ENCODE assay signal across 9 cellular contexts in the genomic region with DNA sequence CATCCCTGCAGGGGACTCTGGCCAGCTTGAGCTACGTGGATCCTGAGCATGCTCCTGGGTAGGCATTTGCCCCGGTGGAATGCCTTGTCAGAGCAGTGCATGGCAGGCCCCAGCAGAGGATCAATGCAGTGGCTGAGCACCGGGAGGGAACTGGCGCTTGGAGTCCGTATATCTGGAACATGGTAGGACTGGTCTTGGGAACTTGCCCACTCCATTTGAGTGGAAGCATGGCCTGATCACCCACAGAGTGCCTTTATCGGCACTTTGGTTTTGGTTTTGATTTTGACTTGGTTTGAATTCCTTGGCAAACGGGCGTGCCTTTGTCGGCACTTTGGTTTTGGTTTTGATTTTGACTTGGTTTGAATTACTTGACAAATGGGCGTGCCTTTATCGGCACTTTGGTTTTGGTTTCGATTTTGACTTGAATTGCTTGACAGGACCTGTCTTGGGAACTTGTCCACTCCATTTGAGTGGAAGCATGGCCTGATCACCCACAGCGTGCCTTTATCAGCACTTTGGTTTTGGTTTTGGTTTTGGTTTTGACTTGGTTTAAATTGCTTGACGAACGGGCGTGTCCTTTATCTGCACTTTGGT. TPM values are rescaled to one million over a fixed set of nuclear protein-coding genes. Genes with fewer than 3 reads are reported as not detected.
DNase-seq lines count a peak whose midpoint lies in the region; ATAC-seq and TF ChIP-seq lines count a peak whose summit lies in the region.
"Not testable (repeated sequence)": the region's sequence is repeated elsewhere in the genome, so short reads cannot be mapped to it uniquely, and the experiment has no call there.
"Had no signal": no experiment of that assay in that cellular context is flagged by ENCODE, and none has a peak within 500 bp of the region (broad histone marks: within the 10 kb centered on the region; RNA-seq: fewer than 3 reads in every experiment).

No MANE protein-coding gene starts in this region.

- not testable (repeated sequence) for H3K27me3 ChIP-seq in HL-60 (ENCODE audit: insufficient read depth, poor library complexity, severe bottlenecking); heart left ventricle; trophoblast cell (ENCODE audit: insufficient read depth, low read length)

- not testable (repeated sequence) for H3K14ac ChIP-seq in trophoblast cell (ENCODE audit: low read length)

- H2BK5ac ChIP-seq in trophoblast cell (ENCODE audit: low read depth, low read length, poor library complexity) = not testable (repeated sequence)

- not testable (repeated sequence) for H4K12ac ChIP-seq in trophoblast cell (ENCODE audit: low read depth, low read length)

- H2AK5ac ChIP-seq in trophoblast cell (ENCODE audit: low read length) = not testable (repeated sequence)

- CTCF ChIA-PET in activated naive CD4-positive, alpha-beta T cell treated with anti-CD3 and anti-CD28 coated beads, Interleukin-2, amount 10 ng/mL, durations not matched to agents 7 days and 5 days (lab: Charles Lee) = not testable (repeated sequence)

- H3K36me3 Mint-ChIP-seq in activated naive CD4-positive, alpha-beta T cell treated with anti-CD3 and anti-CD28 coated beads, Interleukin-2, amount 10 ng/mL, durations not matched to agents 7 days and 5 days = not testable (repeated sequence)

- H3K4me3 ChIP-seq in HL-60 (replicated peaks; ENCODE audit: insufficient read depth, low read length) (peak overlapping the region; percentile 46), heart left ventricle (peak overlapping the region; percentile 9 to 65 (median 47))
- H3K4me3 ChIP-seq in trophoblast cell (ENCODE audit: low read depth, low read length) = not testable (repeated sequence)

- not testable (repeated sequence) for H3K4ac ChIP-seq in trophoblast cell (ENCODE audit: low read depth, low read length)

- not testable (repeated sequence) for TF ChIP-seq POLR2A in heart left ventricle (IDR thresholded peaks at IDR 0.05)

- not testable (repeated sequence) for H3K27ac ChIP-seq in HL-60 (replicated peaks); trophoblast cell (ENCODE audit: low read depth, low read length)
- peak overlapping the region in 11 of 12 donors; percentile 31 to 83 (median 64) for H3K27ac ChIP-seq in heart left ventricle

- not testable (repeated sequence) for H3K9me3 Mint-ChIP-seq in activated naive CD4-positive, alpha-beta T cell treated with anti-CD3 and anti-CD28 coated beads, Interleukin-2, amount 10 ng/mL, durations not matched to agents 7 days and 5 days

- H4K91ac ChIP-seq in trophoblast cell (ENCODE audit: low read depth, low read length) = not testable (repeated sequence)

- not testable (repeated sequence) for H3K9me3 ChIP-seq in heart left ventricle; trophoblast cell (ENCODE audit: insufficient read depth, low read depth, low read length)

- not testable (repeated sequence) for H3K23ac ChIP-seq in trophoblast cell (ENCODE audit: low read length)

- not testable (repeated sequence) for H3K9ac ChIP-seq in trophoblast cell (ENCODE audit: low read length)

- TF ChIP-seq CTCF in HL-60 (IDR thresholded peaks at IDR 0.05; ENCODE audit: insufficient read depth, low read length); heart left ventricle (IDR thresholded peaks at IDR 0.05): not testable (repeated sequence)

- H3K4me3 Mint-ChIP-seq in activated naive CD4-positive, alpha-beta T cell treated with anti-CD3 and anti-CD28 coated beads, Interleukin-2, amount 10 ng/mL, durations not matched to agents 7 days and 5 days = peak overlapping the region; percentile 75

- peaks cover 54% of the 10 kb centered on the region for H3K4me1 Mint-ChIP-seq in activated naive CD4-positive, alpha-beta T cell treated with anti-CD3 and anti-CD28 coated beads, Interleukin-2, amount 10 ng/mL, durations not matched to agents 7 days and 5 days

- H3K4me2 ChIP-seq in trophoblast cell (ENCODE audit: low read length) = not testable (repeated sequence)

- H3K36me3 ChIP-seq in heart left ventricle; trophoblast cell (ENCODE audit: control insufficient read depth in 1 of 2, insufficient read depth in 2 of 2, low read length in 2 of 2): not testable (repeated sequence)

- H3K79me2 ChIP-seq in trophoblast cell (ENCODE audit: control insufficient read depth, insufficient read depth, low read length, poor library complexity) = not testable (repeated sequence)

- intact Hi-C loops in heart left ventricle (cut with DNase I) = not testable (repeated sequence)

- H3K27me3 Mint-ChIP-seq in activated naive CD4-positive, alpha-beta T cell treated with anti-CD3 and anti-CD28 coated beads, Interleukin-2, amount 10 ng/mL, durations not matched to agents 7 days and 5 days = peaks cover 14% of the 10 kb centered on the region

- WGBS in heart left ventricle, 4 donors = 56 to 65% (median 58%) methylated on average over 16 of the region's 16 CpGs
- no CpG with 5 or more reads among the region's 16 CpGs for WGBS in trophoblast cell (ENCODE audit: extremely low coverage, insufficient coverage, insufficient read length)

- H2BK12ac ChIP-seq in trophoblast cell (ENCODE audit: low read length) = not testable (repeated sequence)

- not testable (repeated sequence) for H2BK120ac ChIP-seq in trophoblast cell (ENCODE audit: insufficient read depth, low read length, poor library complexity)

- DNase-seq in CD1c-positive myeloid dendritic cell (ENCODE audit: extremely low spot score) (peak; percentile 78), HL-60 (ENCODE audit: low read depth in 1 of 2, low spot score in 1 of 2) (peak in 1 of 2 experiments; percentile 23), NOMO-1 (lab: John Stamatoyannopoulos, UW; ENCODE audit: unreplicated experiment in 2 of 2) (peak; percentile 32 to 63), heart left ventricle (peak in 1 of 5 donors; percentile 15), trophoblast cell (peak; percentile 44 to 64)
- peak; percentile 50 for DNase-seq in activated CD4-positive, CD25-positive, alpha-beta regulatory T cell treated with anti-CD3 and anti-CD28 coated beads, Interleukin-2, amount 50 U/mL, for 16 hours (ENCODE audit: low read depth, low spot score)
- DNase-seq in activated naive CD4-positive, alpha-beta T cell treated with anti-CD3 and anti-CD28 coated beads, Interleukin-2, amount 10 ng/mL, durations not matched to agents 7 days and 5 days = peak; percentile 77
- peak; percentile 17 to 23 for DNase-seq in stimulated activated CD8-positive, alpha-beta memory T cell treated with anti-CD3 and anti-CD28 coated beads, Interleukin-7, amount 100 ng/mL, for 1 hour (ENCODE audit: low read depth in 2 of 2)

- peaks cover 0 to 16% (median 0%) of the 10 kb centered on the region in 12 donors for H3K4me1 ChIP-seq in heart left ventricle
- H3K4me1 ChIP-seq in trophoblast cell (ENCODE audit: control insufficient read depth in 1 of 2, insufficient read depth in 2 of 2, low read length in 2 of 2) = not testable (repeated sequence)

- not testable (repeated sequence) for H2AFZ ChIP-seq in trophoblast cell (ENCODE audit: insufficient read depth, low read length, poor library complexity)

- H3K18ac ChIP-seq in trophoblast cell (ENCODE audit: low read length) = not testable (repeated sequence)

- H4K8ac ChIP-seq in trophoblast cell (ENCODE audit: low read depth, low read length) = not testable (repeated sequence)

- ATAC-seq in heart left ventricle = peak; percentile 19 to 52 (median 24)

- H3K27ac Mint-ChIP-seq in activated naive CD4-positive, alpha-beta T cell treated with anti-CD3 and anti-CD28 coated beads, Interleukin-2, amount 10 ng/mL, durations not matched to agents 7 days and 5 days = peak overlapping the region; percentile 90

- H3K79me1 ChIP-seq in trophoblast cell (ENCODE audit: low read length) = not testable (repeated sequence)

RNA-seq across cellular contexts. Expression of a gene that starts 21.3 kb away (rescaled TPM):
- total RNA-seq in heart left ventricle = not detected
- not detected for polyA plus RNA-seq in heart left ventricle
- polyA plus RNA-seq in trophoblast cell (2013) = not detected in 2 replicates
- total RNA-seq: H9 had no signal
